8 cellular contexts compared by ENCODE assay signal in genomic region chr10:125084191-125085186, GRCh38.
A peak's percentile ranks its signal among the peaks of the same experiment; 100 is the strongest.
DNase-seq lines count a peak whose midpoint lies in the region; ATAC-seq and TF ChIP-seq lines count a peak whose summit lies in the region.

No MANE protein-coding gene starts in this region.

- H3K27ac ChIP-seq in GM23248: peak overlapping the region; percentile 76

- no peak for TF ChIP-seq CTCF in glutamatergic neuron (IDR thresholded peaks at IDR 0.05; ENCODE audit: partially characterized antibody, unreplicated experiment)
- TF ChIP-seq CTCF in retinal pigment epithelial cell (conservative IDR thresholded peaks at IDR 0.05; ENCODE audit: low read depth, low read length): peak; percentile 44

- H3K79me2 ChIP-seq in GM23248 (ENCODE audit: insufficient read depth): peaks cover 97% of the 10 kb centered on the region

- 65 to 70% methylated on average over 28 of the region's 28 CpGs for WGBS in GM23248 (ENCODE audit: low coverage in 1 of 2, low lambda C conversion rate in 2 of 2, missing lambda C conversion rate in 2 of 2), 2 experiments

- H3K4me3 Mint-ChIP-seq in glutamatergic neuron (ENCODE audit: unreplicated experiment): peak overlapping the region; percentile 81
- H3K4me3 Mint-ChIP-seq in activated T-cell treated with anti-CD3 and anti-CD28 coated beads, Interleukin-2, amount 50 U/mL, for 24 hours: no peak overlapping the region

- H3K36me3 Mint-ChIP-seq in glutamatergic neuron (ENCODE audit: unreplicated experiment): peaks cover 8% of the 10 kb centered on the region
- H3K36me3 Mint-ChIP-seq in activated T-cell treated with anti-CD3 and anti-CD28 coated beads, Interleukin-2, amount 50 U/mL, for 24 hours (ENCODE audit: low read depth): no peaks in the 10 kb centered on the region

- peak; percentile 94 for ATAC-seq in SK-N-SH treated with all-trans-retinoic acid at 6 μM for 48 hours
- ATAC-seq in HG02763 (IDR thresholded peaks at IDR 0.05; ENCODE audit: unreplicated experiment): no peak

- H3F3A ChIP-seq in GM23248 (ENCODE audit: insufficient read depth): no peaks in the 10 kb centered on the region

- peak; percentile 90 for DNase-seq in GM23248
- no peak for DNase-seq in glutamatergic neuron
- DNase-seq in retinal pigment epithelial cell (ENCODE audit: low read depth): peak; percentile 93
- no peak for DNase-seq in stimulated activated CD4-positive, alpha-beta T cell treated with anti-CD3 and anti-CD28 coated beads, Interleukin-4, amount 100 ng/mL, for 1 hour
- no peak for DNase-seq in activated T-cell treated with anti-CD3 and anti-CD28 coated beads, Interleukin-2, amount 50 U/mL, for 24 hours
- DNase-seq in stimulated activated CD4-positive, alpha-beta T cell treated with anti-CD3 and anti-CD28 coated beads, Interleukin-4, amount 100 ng/mL, for 4 hours: no peak

- H3K4me3 ChIP-seq in GM23248: no peak overlapping the region
- H3K4me3 ChIP-seq in retinal pigment epithelial cell (ENCODE audit: low read length): peak overlapping the region; percentile 30

- H3K4me2 ChIP-seq in GM23248 (ENCODE audit: unreplicated experiment): peak overlapping the region; percentile 56

- H3K4me1 ChIP-seq in GM23248 (ENCODE audit: insufficient read depth): peaks cover 22% of the 10 kb centered on the region

- no peaks in the 10 kb centered on the region; the same call in none of the 2 replicates for H4K20me1 ChIP-seq in GM23248 (ENCODE audit: insufficient read depth)

- peaks cover 33% of the 10 kb centered on the region for H3K9me3 Mint-ChIP-seq in glutamatergic neuron (ENCODE audit: unreplicated experiment)
- no peaks in the 10 kb centered on the region for H3K9me3 Mint-ChIP-seq in activated T-cell treated with anti-CD3 and anti-CD28 coated beads, Interleukin-2, amount 50 U/mL, for 24 hours

- no peaks in the 10 kb centered on the region for H3K36me3 ChIP-seq in GM23248 (ENCODE audit: low read depth)

- peak overlapping the region; percentile 99 for H3K27ac Mint-ChIP-seq in glutamatergic neuron (ENCODE audit: unreplicated experiment)
- H3K27ac Mint-ChIP-seq in activated T-cell treated with anti-CD3 and anti-CD28 coated beads, Interleukin-2, amount 50 U/mL, for 24 hours: no peak overlapping the region

- in situ Hi-C loops in GM23248 (cut with MboI): no loop called here

- peaks cover 77% of the 10 kb centered on the region for H3K4me1 Mint-ChIP-seq in glutamatergic neuron (ENCODE audit: low read depth, unreplicated experiment)
- no peaks in the 10 kb centered on the region for H3K4me1 Mint-ChIP-seq in activated T-cell treated with anti-CD3 and anti-CD28 coated beads, Interleukin-2, amount 50 U/mL, for 24 hours (ENCODE audit: low read depth)

- peak overlapping the region; percentile 57 for H3K9ac ChIP-seq in GM23248

- no peaks in the 10 kb centered on the region for H3K9me2 ChIP-seq in GM23248 (ENCODE audit: insufficient read depth)

- no peak overlapping the region for H2AFZ ChIP-seq in GM23248

- H3K27me3 Mint-ChIP-seq in glutamatergic neuron (ENCODE audit: unreplicated experiment): peaks cover 29% of the 10 kb centered on the region
- peaks cover 14% of the 10 kb centered on the region for H3K27me3 Mint-ChIP-seq in activated T-cell treated with anti-CD3 and anti-CD28 coated beads, Interleukin-2, amount 50 U/mL, for 24 hours

- no peaks in the 10 kb centered on the region for H3K27me3 ChIP-seq in GM23248 (replicated peaks; ENCODE audit: insufficient read depth)

- no peaks in the 10 kb centered on the region for H3K9me3 ChIP-seq in GM23248 (ENCODE audit: low read depth)

TF ChIP-seq in SK-N-SH treated with all-trans-retinoic acid at 6 μM for 48 hours, 23 proteins besides CTCF, POLR2A, EP300 and RAD21:
- no peak for TF ChIP-seq CREB5 (CRISPR knock-in tag; IDR thresholded peaks at IDR 0.05; ENCODE audit: low read depth)
- no peak for TF ChIP-seq SNAI2 (CRISPR knock-in tag; IDR thresholded peaks at IDR 0.05)
- no peak for TF ChIP-seq BACH2 (CRISPR knock-in tag; IDR thresholded peaks at IDR 0.05; ENCODE audit: borderline replicate concordance)
- TF ChIP-seq TSHZ2 (CRISPR knock-in tag; IDR thresholded peaks at IDR 0.05): no peak
- TF ChIP-seq POU6F1 (CRISPR knock-in tag; IDR thresholded peaks at IDR 0.05; ENCODE audit: borderline replicate concordance, low read depth): no peak
- TF ChIP-seq PPARA (CRISPR knock-in tag; IDR thresholded peaks at IDR 0.05; ENCODE audit: borderline replicate concordance): no peak
- no peak for TF ChIP-seq TCF4 (CRISPR knock-in tag; IDR thresholded peaks at IDR 0.05; ENCODE audit: borderline replicate concordance)
- TF ChIP-seq ZFP30 (CRISPR knock-in tag; IDR thresholded peaks at IDR 0.05): no peak
- TF ChIP-seq RARB (CRISPR knock-in tag; IDR thresholded peaks at IDR 0.05): no peak
- no peak for TF ChIP-seq ZFP3 (CRISPR knock-in tag; IDR thresholded peaks at IDR 0.05)
- no peak for TF ChIP-seq ESRRG (CRISPR knock-in tag; IDR thresholded peaks at IDR 0.05)
- TF ChIP-seq TOX (CRISPR knock-in tag; IDR thresholded peaks at IDR 0.05; ENCODE audit: borderline replicate concordance): no peak
- TF ChIP-seq ZNF565 (CRISPR knock-in tag; conservative IDR thresholded peaks at IDR 0.05; ENCODE audit: low read depth): no peak
- TF ChIP-seq ISL1 (CRISPR knock-in tag; IDR thresholded peaks at IDR 0.05): no peak

Comparison
In these comparisons a context has a peak if more than half of its experiments do, and no peak if none do; other contexts are left out.
1. DNase-seq: peak in GM23248 (single experiment) and retinal pigment epithelial cell (single experiment); none in glutamatergic neuron (single experiment), stimulated activated CD4-positive, alpha-beta T cell treated with anti-CD3 and anti-CD28 coated beads, Interleukin-4, amount 100 ng/mL, for 1 hour (single experiment), activated T-cell treated with anti-CD3 and anti-CD28 coated beads, Interleukin-2, amount 50 U/mL, for 24 hours (single experiment) and stimulated activated CD4-positive, alpha-beta T cell treated with anti-CD3 and anti-CD28 coated beads, Interleukin-4, amount 100 ng/mL, for 4 hours (0 of 2).